Comparison of ENCODE assay signal across 10 cellular contexts in the genomic region with DNA sequence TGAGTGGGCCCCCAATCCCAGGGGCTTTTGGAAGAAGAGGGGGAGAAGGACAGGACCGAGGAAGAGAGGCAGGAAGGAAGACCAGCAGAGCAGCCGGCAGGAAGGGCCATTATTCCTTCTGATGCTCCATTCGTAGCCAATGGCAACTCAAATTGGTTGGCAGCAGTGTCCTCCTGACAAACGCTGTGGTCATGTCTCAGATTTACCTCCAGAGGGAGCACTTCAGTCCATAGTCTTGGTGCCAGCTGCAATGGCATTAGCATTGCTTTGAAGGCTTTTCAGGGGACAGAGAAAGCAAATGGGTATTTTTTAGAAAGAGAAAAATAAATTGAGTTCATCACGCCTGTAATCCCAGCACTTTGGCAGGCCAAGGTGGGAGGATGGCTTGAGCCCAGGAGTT. TPM values are rescaled to one million over a fixed set of nuclear protein-coding genes. Genes with fewer than 3 reads are reported as not detected.
A peak's percentile ranks its signal among the peaks of the same experiment; 100 is the strongest.
DNase-seq lines count a peak whose midpoint lies in the region; ATAC-seq and TF ChIP-seq lines count a peak whose summit lies in the region.
"Not testable (repeated sequence)": the region's sequence is repeated elsewhere in the genome, so short reads cannot be mapped to it uniquely, and the experiment has no call there.
"Had no signal": no experiment of that assay in that cellular context is flagged by ENCODE, and none has a peak within 500 bp of the region (broad histone marks: within the 10 kb centered on the region; RNA-seq: fewer than 3 reads in every experiment).

No MANE protein-coding gene starts in this region.

- H3K4me2 ChIP-seq in DND-41 (ENCODE audit: insufficient read depth, low read length), result not testable (repeated sequence)

- not testable (repeated sequence) for H3K27ac Mint-ChIP-seq in activated CD8-positive, alpha-beta T cell treated with anti-CD3 and anti-CD28 coated beads, Interleukin-2, amount 10 ng/mL, durations not matched to agents 7 days and 5 days; stimulated activated effector memory CD8-positive, alpha-beta T cell treated with anti-CD3 and anti-CD28 coated beads, Interleukin-12 subunit alpha, Interleukin-12 subunit beta, amount 100 ng/mL, for 72 hours

- not testable (repeated sequence) for TF ChIP-seq POLR2A in body of pancreas (IDR thresholded peaks at IDR 0.05)

- not testable (repeated sequence) for H3K4me1 Mint-ChIP-seq in activated CD8-positive, alpha-beta T cell treated with anti-CD3 and anti-CD28 coated beads, Interleukin-2, amount 10 ng/mL, durations not matched to agents 7 days and 5 days (ENCODE audit: low read depth); stimulated activated effector memory CD8-positive, alpha-beta T cell treated with anti-CD3 and anti-CD28 coated beads, Interleukin-12 subunit alpha, Interleukin-12 subunit beta, amount 100 ng/mL, for 72 hours

- H3K9me3 ChIP-seq in DND-41 (ENCODE audit: insufficient read depth, low read length, severe bottlenecking); Panc1 (ENCODE audit: control insufficient read depth, insufficient read depth, low read depth, low read length); body of pancreas; heart right ventricle; mucosa of descending colon: not testable (repeated sequence)

- BruUV-seq in Panc1 (replicated peaks; lab: Mats Ljungman, UMichigan), result not testable (repeated sequence)

- CTCF ChIA-PET in Panc1 (lab: Charles Lee); activated CD8-positive, alpha-beta T cell treated with anti-CD3 and anti-CD28 coated beads, Interleukin-2, amount 10 ng/mL, durations not matched to agents 7 days and 5 days (lab: Charles Lee): not testable (repeated sequence)

- no CpG with 5 or more reads among the region's 5 CpGs for WGBS in body of pancreas, 2 donors
- no CpG with 5 or more reads among the region's 5 CpGs for WGBS in heart right ventricle, 2 donors

- not testable (repeated sequence) for H3K4me1 ChIP-seq in DND-41 (ENCODE audit: insufficient read depth, low read length); Panc1 (ENCODE audit: control insufficient read depth, insufficient read depth, low read length); body of pancreas; heart right ventricle; mucosa of descending colon (ENCODE audit: low read depth)

- H3K36me3 ChIP-seq in DND-41 (ENCODE audit: insufficient read depth, low read length); Panc1 (ENCODE audit: control insufficient read depth, insufficient read depth, low read length); body of pancreas (replicated peaks in 1 of 2; ENCODE audit: insufficient read depth in 1 of 2, low read depth in 2 of 2); heart right ventricle; mucosa of descending colon (ENCODE audit: low read depth): not testable (repeated sequence)

- H3K79me2 ChIP-seq in DND-41 (ENCODE audit: insufficient read depth, low read length), result not testable (repeated sequence)

- not testable (repeated sequence) for H3K27me3 Mint-ChIP-seq in activated CD8-positive, alpha-beta T cell treated with anti-CD3 and anti-CD28 coated beads, Interleukin-2, amount 10 ng/mL, durations not matched to agents 7 days and 5 days (ENCODE audit: low read depth)

- intact Hi-C loops in Panc1 (cut with micrococcal nuclease; ENCODE audit: unreplicated experiment); body of pancreas (cut with DNase I); heart right ventricle (cut with DNase I); mucosa of descending colon (cut with DNase I, micrococcal nuclease): not testable (repeated sequence)

- H3K9ac ChIP-seq in DND-41 (ENCODE audit: low read depth, low read length), result not testable (repeated sequence)

- H4K20me1 ChIP-seq in DND-41 (ENCODE audit: insufficient read depth, low read length), result not testable (repeated sequence)

- not testable (repeated sequence) for H3K9me3 Mint-ChIP-seq in activated CD8-positive, alpha-beta T cell treated with anti-CD3 and anti-CD28 coated beads, Interleukin-2, amount 10 ng/mL, durations not matched to agents 7 days and 5 days (ENCODE audit: insufficient read depth); stimulated activated effector memory CD8-positive, alpha-beta T cell treated with anti-CD3 and anti-CD28 coated beads, Interleukin-12 subunit alpha, Interleukin-12 subunit beta, amount 100 ng/mL, for 72 hours

- not testable (repeated sequence) for H3K4me3 ChIP-seq in DND-41 (ENCODE audit: low read depth in 1 of 2, low read length in 2 of 2); Panc1 (ENCODE audit: low read depth in 2 of 2, low read length in 2 of 2); body of pancreas; heart right ventricle; mucosa of descending colon

- not testable (repeated sequence) for DNase-seq in DND-41; Panc1 (ENCODE audit: low read depth, low spot score); activated CD8-positive, alpha-beta T cell treated with anti-CD3 and anti-CD28 coated beads, Interleukin-2, amount 10 ng/mL, durations not matched to agents 7 days and 5 days; body of pancreas; heart right ventricle; mucosa of descending colon; stimulated activated effector memory CD8-positive, alpha-beta T cell treated with anti-CD3 and anti-CD28 coated beads, Interleukin-12 subunit alpha, Interleukin-12 subunit beta, amount 100 ng/mL, for 72 hours (ENCODE audit: low spot score in 2 of 2)

- H3K36me3 Mint-ChIP-seq in activated CD8-positive, alpha-beta T cell treated with anti-CD3 and anti-CD28 coated beads, Interleukin-2, amount 10 ng/mL, durations not matched to agents 7 days and 5 days (ENCODE audit: low read depth); stimulated activated effector memory CD8-positive, alpha-beta T cell treated with anti-CD3 and anti-CD28 coated beads, Interleukin-12 subunit alpha, Interleukin-12 subunit beta, amount 100 ng/mL, for 72 hours: not testable (repeated sequence)

- not testable (repeated sequence) for TF ChIP-seq CTCF in DND-41 (IDR thresholded peaks at IDR 0.05; ENCODE audit: borderline replicate concordance, extremely low read depth, low read length, poor library complexity, severe bottlenecking); Panc1 (IDR thresholded peaks at IDR 0.05); body of pancreas (IDR thresholded peaks at IDR 0.05); heart right ventricle (IDR thresholded peaks at IDR 0.05); mucosa of descending colon (IDR thresholded peaks at IDR 0.05)

- in situ Hi-C loops in Panc1 (cut with HindIII; ENCODE audit: low pct_unique_long_range_greater_than_20kb, low sequenced_read_pairs), result not testable (repeated sequence)

- H2AFZ ChIP-seq in DND-41 (ENCODE audit: low read depth, low read length), result not testable (repeated sequence)

- H3K27ac ChIP-seq in DND-41 (ENCODE audit: low read length); Panc1 (ENCODE audit: low read length); body of pancreas; heart right ventricle: not testable (repeated sequence)

- H3K27me3 ChIP-seq in DND-41 (ENCODE audit: insufficient read depth, low read length, poor library complexity); Panc1 (ENCODE audit: control insufficient read depth, insufficient read depth, low read length); body of pancreas; heart right ventricle: not testable (repeated sequence)

- ATAC-seq in DND-41 (ENCODE audit: insufficient read depth, low read depth) (peak; percentile 80), Panc1 (peak; percentile 91), body of pancreas (peak; percentile 56), heart right ventricle (peak in 6 of 8 donors; percentile 48 to 69 (median 55)), mucosa of descending colon (peak; percentile 67)
- ATAC-seq in activated CD8-positive, alpha-beta T cell treated with anti-CD3 and anti-CD28 coated beads, Interleukin-2, amount 10 ng/mL, durations not matched to agents 7 days and 5 days, result peak; percentile 65
- ATAC-seq in stimulated activated effector memory CD8-positive, alpha-beta T cell treated with anti-CD3 and anti-CD28 coated beads, Interleukin-12 subunit alpha, Interleukin-12 subunit beta, amount 100 ng/mL, for 72 hours, result peak; percentile 65

- not testable (repeated sequence) for H3K4me3 Mint-ChIP-seq in activated CD8-positive, alpha-beta T cell treated with anti-CD3 and anti-CD28 coated beads, Interleukin-2, amount 10 ng/mL, durations not matched to agents 7 days and 5 days; stimulated activated effector memory CD8-positive, alpha-beta T cell treated with anti-CD3 and anti-CD28 coated beads, Interleukin-12 subunit alpha, Interleukin-12 subunit beta, amount 100 ng/mL, for 72 hours

- POLR2A ChIA-PET in Panc1 (lab: Charles Lee); activated CD8-positive, alpha-beta T cell treated with anti-CD3 and anti-CD28 coated beads, Interleukin-2, amount 10 ng/mL, durations not matched to agents 7 days and 5 days (lab: Charles Lee): not testable (repeated sequence)

RNA-seq across cellular contexts. Expression of a gene that starts 9.9 kb away (rescaled TPM):
- total RNA-seq in Panc1 (2021; ENCODE audit: unreplicated experiment) (not detected), body of pancreas (not detected), heart right ventricle (not detected), mucosa of descending colon (not detected)
- not detected for polyA plus RNA-seq in Panc1 (2012; ENCODE audit: insufficient read length)
- not detected for total RNA-seq in activated CD8-positive, alpha-beta T cell treated with anti-CD3 and anti-CD28 coated beads, Interleukin-2, amount 10 ng/mL, durations not matched to agents 7 days and 5 days
- not detected for polyA plus RNA-seq in heart right ventricle
- total RNA-seq: G401, HFFc6, NCI-H460 had no signal

RNA-seq across cellular contexts. Expression of a gene that starts 24.4 kb away (rescaled TPM):
- total RNA-seq in Panc1 (2021; ENCODE audit: unreplicated experiment) (not detected), body of pancreas (not detected), heart right ventricle (not detected), mucosa of descending colon (not detected)
- not detected for polyA plus RNA-seq in Panc1 (2012; ENCODE audit: insufficient read length)
- not detected for total RNA-seq in activated CD8-positive, alpha-beta T cell treated with anti-CD3 and anti-CD28 coated beads, Interleukin-2, amount 10 ng/mL, durations not matched to agents 7 days and 5 days
- polyA plus RNA-seq in heart right ventricle, result not detected
- total RNA-seq: G401, HFFc6, NCI-H460 had no signal

RNA-seq across cellular contexts. Expression of a gene that starts 44.0 kb away (rescaled TPM):
- total RNA-seq in Panc1 (2021; ENCODE audit: unreplicated experiment) (not detected), body of pancreas (not detected), heart right ventricle (not detected), mucosa of descending colon (not detected)
- not detected for polyA plus RNA-seq in Panc1 (2012; ENCODE audit: insufficient read length)
- total RNA-seq in activated CD8-positive, alpha-beta T cell treated with anti-CD3 and anti-CD28 coated beads, Interleukin-2, amount 10 ng/mL, durations not matched to agents 7 days and 5 days, result not detected
- polyA plus RNA-seq in heart right ventricle, result not detected
- total RNA-seq: G401, HFFc6, NCI-H460 had no signal
